ENCODE assay signal across 10 cellular contexts in genomic region chr18:9643549-9643948, GRCh38. TPM values are rescaled to one million over a fixed set of nuclear protein-coding genes. Genes with fewer than 3 reads are reported as not detected.
A peak's percentile ranks its signal among the peaks of the same experiment; 100 is the strongest.
DNase-seq lines count a peak whose midpoint lies in the region; TF ChIP-seq lines count a peak whose summit lies in the region.
"Had no signal": no experiment of that assay in that cellular context is flagged by ENCODE, and none has a peak within 500 bp of the region (broad histone marks: within the 10 kb centered on the region; RNA-seq: fewer than 3 reads in every experiment).

No MANE protein-coding gene starts in this region.

- peak overlapping the region; percentile 52 for H3K27ac Mint-ChIP-seq in neural crest cell (ENCODE audit: unreplicated experiment)
- H3K27ac Mint-ChIP-seq in CD4-positive, alpha-beta memory T cell, result no peak overlapping the region
- H3K27ac Mint-ChIP-seq: effector memory CD8-positive, alpha-beta T cell; stimulated activated naive CD8-positive, alpha-beta T cell treated with anti-CD3 and anti-CD28 coated beads, Interleukin-15, Interleukin-2, amounts not matched to agents 100 ng/mL and 50 ng/mL, for 24 hours had no signal

- H3K4me1 Mint-ChIP-seq in neural crest cell, result peaks cover 23% of the 10 kb centered on the region
- H3K4me1 Mint-ChIP-seq in CD4-positive, alpha-beta memory T cell, result no peaks in the 10 kb centered on the region

- no peak for TF ChIP-seq EP300 in esophagus muscularis mucosa (IDR thresholded peaks at IDR 0.05)

- no peak overlapping the region for H3K4me3 Mint-ChIP-seq in neural crest cell
- no peak overlapping the region for H3K4me3 Mint-ChIP-seq in CD4-positive, alpha-beta memory T cell
- H3K4me3 Mint-ChIP-seq: effector memory CD8-positive, alpha-beta T cell; stimulated activated naive CD8-positive, alpha-beta T cell treated with anti-CD3 and anti-CD28 coated beads, Interleukin-15, Interleukin-2, amounts not matched to agents 100 ng/mL and 50 ng/mL, for 24 hours had no signal

- peak overlapping the region; percentile 51 to 72 (median 64) for H3K27ac ChIP-seq in esophagus muscularis mucosa (replicated peaks in 1 of 4)
- H3K27ac ChIP-seq in CD4-positive, alpha-beta memory T cell (ENCODE audit: low read depth, low read length), result no peak overlapping the region

- POLR2A ChIA-PET in CD4-positive, alpha-beta memory T cell (lab: Charles Lee; ENCODE audit: partially characterized antibody), result no interaction called here

- peaks cover 14 to 22% (median 17%) of the 10 kb centered on the region in 4 donors for H3K4me1 ChIP-seq in esophagus muscularis mucosa
- H3K4me1 ChIP-seq in CD4-positive, alpha-beta memory T cell (ENCODE audit: insufficient read depth, low read length), result no peaks in the 10 kb centered on the region

- H3K9me3 Mint-ChIP-seq in neural crest cell, result no peaks in the 10 kb centered on the region
- no peaks in the 10 kb centered on the region for H3K9me3 Mint-ChIP-seq in CD4-positive, alpha-beta memory T cell
- H3K9me3 Mint-ChIP-seq: effector memory CD8-positive, alpha-beta T cell; stimulated activated naive CD8-positive, alpha-beta T cell treated with anti-CD3 and anti-CD28 coated beads, Interleukin-15, Interleukin-2, amounts not matched to agents 100 ng/mL and 50 ng/mL, for 24 hours had no signal

- H3K27me3 Mint-ChIP-seq in neural crest cell (ENCODE audit: low read depth), result no peaks in the 10 kb centered on the region
- peaks cover 3 to 4% of the 10 kb centered on the region in 2 donors for H3K27me3 Mint-ChIP-seq in CD4-positive, alpha-beta memory T cell

- WGBS in esophagus muscularis mucosa, result 7% methylated on average over 3 of the region's 3 CpGs

- H3K4me3 ChIP-seq in esophagus muscularis mucosa, result no peak overlapping the region
- no peak overlapping the region for H3K4me3 ChIP-seq in CD4-positive, alpha-beta memory T cell (ENCODE audit: low read length in 2 of 2)

- H3K9me3 ChIP-seq in esophagus muscularis mucosa, result no peaks in the 10 kb centered on the region
- H3K9me3 ChIP-seq in CD4-positive, alpha-beta memory T cell (ENCODE audit: control insufficient read depth in 1 of 2, low read length in 2 of 2), result no peaks in the 10 kb centered on the region

- TF ChIP-seq POLR2A in esophagus muscularis mucosa (IDR thresholded peaks at IDR 0.05; ENCODE audit: low read depth), result no peak

- intact Hi-C loops in esophagus muscularis mucosa (cut with DNase I), result no loop called here
- intact Hi-C loops in CD4-positive, alpha-beta memory T cell (cut with micrococcal nuclease), result no loop called here

- DNase-seq in DMS53 (lab: John Stamatoyannopoulos, UW) (peak; percentile 98), NCI-H446 (lab: John Stamatoyannopoulos, UW) (peak; percentile 17 to 25), esophagus muscularis mucosa (ENCODE audit: extremely low spot score) (no peak), neural crest cell (ENCODE audit: low read depth, low spot score) (no peak), SKM-1 (lab: John Stamatoyannopoulos, UW; ENCODE audit: unreplicated experiment) (no peak)
- no peak for DNase-seq in stimulated activated CD4-positive, alpha-beta T cell treated with anti-CD3 and anti-CD28 coated beads, Interleukin-12 subunit alpha, Interleukin-12 subunit beta, amount 100 ng/mL, for 4 hours
- no peak for DNase-seq in activated CD4-positive, CD25-positive, alpha-beta regulatory T cell treated with anti-CD3 and anti-CD28 coated beads, Interleukin-2, amount 50 U/mL, for 72 hours
- no peak for DNase-seq in CD4-positive, alpha-beta memory T cell
- DNase-seq: effector memory CD8-positive, alpha-beta T cell had no signal

- TF ChIP-seq CTCF in esophagus muscularis mucosa (IDR thresholded peaks at IDR 0.05) (no peak), neural crest cell (conservative IDR thresholded peaks at IDR 0.05) (no peak)

- CTCF ChIA-PET in CD4-positive, alpha-beta memory T cell (lab: Charles Lee; ENCODE audit: partially characterized antibody), result no interaction called here

- no peaks in the 10 kb centered on the region for H3K27me3 ChIP-seq in esophagus muscularis mucosa
- no peaks in the 10 kb centered on the region for H3K27me3 ChIP-seq in CD4-positive, alpha-beta memory T cell (ENCODE audit: insufficient read depth, low read length)

- H3K36me3 Mint-ChIP-seq in neural crest cell (ENCODE audit: low read depth), result no peaks in the 10 kb centered on the region
- H3K36me3 Mint-ChIP-seq in CD4-positive, alpha-beta memory T cell, result no peaks in the 10 kb centered on the region

- H3K36me3 ChIP-seq in esophagus muscularis mucosa, result no peaks in the 10 kb centered on the region
- no peaks in the 10 kb centered on the region for H3K36me3 ChIP-seq in CD4-positive, alpha-beta memory T cell (ENCODE audit: insufficient read depth, low read length)

RNA-seq across cellular contexts. Expression of gene PPP4R1, which starts 29.2 kb away (rescaled TPM):
- total RNA-seq in esophagus muscularis mucosa (100 to 1,000 TPM in 1 of 4 donors, 10 to 100 TPM in 3; 74.6 to 129 (median 97.1) TPM), neural crest cell (136 and 138 TPM in 2 replicates)
- total RNA-seq in CD4-positive, alpha-beta memory T cell, result 10 to 100 TPM; 64.0 to 71.0 TPM
- 10 to 100 TPM; 10.2 to 16.9 TPM for polyA plus RNA-seq in CD4-positive, alpha-beta memory T cell

Comparison
In these comparisons a context has a peak if more than half of its experiments do, and no peak if none do; other contexts are left out.
1. DNase-seq: peak in DMS53 (single experiment) and NCI-H446 (2 of 2); none in esophagus muscularis mucosa (single experiment), neural crest cell (single experiment), stimulated activated CD4-positive, alpha-beta T cell treated with anti-CD3 and anti-CD28 coated beads, Interleukin-12 subunit alpha, Interleukin-12 subunit beta, amount 100 ng/mL, for 4 hours (single experiment), activated CD4-positive, CD25-positive, alpha-beta regulatory T cell treated with anti-CD3 and anti-CD28 coated beads, Interleukin-2, amount 50 U/mL, for 72 hours (single experiment), CD4-positive, alpha-beta memory T cell (0 of 5) and SKM-1 (single experiment).